8 cellular contexts compared by ENCODE assay signal in the genomic region with DNA sequence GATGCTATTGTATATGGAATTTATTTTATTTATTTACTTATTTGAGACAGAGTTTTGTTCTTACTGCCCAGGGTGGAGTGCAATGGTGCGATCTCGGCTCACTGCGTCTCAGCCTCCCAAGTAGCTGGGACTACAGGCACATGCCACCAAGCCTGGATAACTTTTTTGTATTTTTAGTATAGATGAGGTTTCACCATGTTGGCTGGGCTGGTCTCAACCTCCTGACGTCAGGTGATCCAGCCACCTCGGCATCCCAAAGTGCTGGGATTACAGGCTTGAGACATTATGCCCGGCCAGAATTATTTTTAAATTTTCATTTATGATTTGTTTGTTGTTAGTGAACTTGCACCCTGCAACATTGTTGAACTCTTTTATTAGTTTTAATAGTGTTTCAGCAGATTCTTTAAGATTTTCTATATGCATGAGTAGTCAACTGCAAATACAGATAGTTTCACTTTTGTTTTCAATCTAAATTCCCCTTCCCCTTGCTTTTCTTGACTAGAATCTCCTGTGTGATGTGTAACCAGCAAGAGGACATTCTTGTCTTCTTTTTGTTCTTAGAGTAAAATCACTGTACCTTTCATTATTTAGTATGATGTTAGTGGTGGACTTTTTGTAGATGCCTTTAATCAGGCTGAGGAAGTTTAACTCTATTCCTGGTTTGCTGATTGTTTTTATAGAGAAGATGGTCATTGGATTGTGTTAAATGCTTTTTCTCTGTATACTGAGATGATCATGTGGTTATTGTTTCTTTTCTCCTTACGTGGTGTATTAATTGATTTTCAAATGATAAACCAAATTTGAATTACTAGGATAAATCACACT. TPM values are rescaled to one million over a fixed set of nuclear protein-coding genes. Genes with fewer than 3 reads are reported as not detected.
DNase-seq lines count a peak whose midpoint lies in the region; ATAC-seq and TF ChIP-seq lines count a peak whose summit lies in the region.

No MANE protein-coding gene starts in this region.

- H3K27me3 ChIP-seq in right atrium auricular region = no peaks in the 10 kb centered on the region

- H3K36me3 Mint-ChIP-seq in activated naive CD4-positive, alpha-beta T cell treated with anti-CD3 and anti-CD28 coated beads for 36 hours (ENCODE audit: low read depth) = peaks cover 69% of the 10 kb centered on the region
- peaks cover 74% of the 10 kb centered on the region for H3K36me3 Mint-ChIP-seq in T-cell
- H3K36me3 Mint-ChIP-seq in stimulated activated effector memory CD8-positive, alpha-beta T cell treated with anti-CD3 and anti-CD28 coated beads, Interleukin-12 subunit alpha, Interleukin-12 subunit beta, amount 100 ng/mL, for 72 hours = peaks cover 69% of the 10 kb centered on the region

- POLR2A ChIA-PET in T-cell (lab: Charles Lee) = no interaction called here

- H3K36me3 ChIP-seq in right atrium auricular region = no peaks in the 10 kb centered on the region

- no peak overlapping the region for H3K4me3 ChIP-seq in right atrium auricular region

- H3K4me1 ChIP-seq in right atrium auricular region = no peaks in the 10 kb centered on the region

- peak overlapping the region; percentile 87 for H3K27ac Mint-ChIP-seq in activated naive CD4-positive, alpha-beta T cell treated with anti-CD3 and anti-CD28 coated beads for 36 hours
- peak overlapping the region; percentile 91 to 94 for H3K27ac Mint-ChIP-seq in T-cell
- peak overlapping the region; percentile 83 for H3K27ac Mint-ChIP-seq in stimulated activated effector memory CD8-positive, alpha-beta T cell treated with anti-CD3 and anti-CD28 coated beads, Interleukin-12 subunit alpha, Interleukin-12 subunit beta, amount 100 ng/mL, for 72 hours

- peak; percentile 95 for ATAC-seq in HG02884 (IDR thresholded peaks at IDR 0.05; ENCODE audit: unreplicated experiment)
- ATAC-seq in T-cell (replicated peaks in 1 of 4) = peak in 2 of 4 experiments; percentile 38 to 72
- ATAC-seq in stimulated activated effector memory CD8-positive, alpha-beta T cell treated with anti-CD3 and anti-CD28 coated beads, Interleukin-12 subunit alpha, Interleukin-12 subunit beta, amount 100 ng/mL, for 72 hours = peak; percentile 71

- H3K27ac ChIP-seq in right atrium auricular region = no peak overlapping the region

- peaks cover 28% of the 10 kb centered on the region for H3K4me1 Mint-ChIP-seq in activated naive CD4-positive, alpha-beta T cell treated with anti-CD3 and anti-CD28 coated beads for 36 hours (ENCODE audit: low read depth)
- peaks cover 47 to 50% (median 48%) of the 10 kb centered on the region in 3 donors for H3K4me1 Mint-ChIP-seq in T-cell
- peaks cover 22% of the 10 kb centered on the region for H3K4me1 Mint-ChIP-seq in stimulated activated effector memory CD8-positive, alpha-beta T cell treated with anti-CD3 and anti-CD28 coated beads, Interleukin-12 subunit alpha, Interleukin-12 subunit beta, amount 100 ng/mL, for 72 hours

- peak overlapping the region; percentile 60 for H3K4me3 Mint-ChIP-seq in activated naive CD4-positive, alpha-beta T cell treated with anti-CD3 and anti-CD28 coated beads for 36 hours
- H3K4me3 Mint-ChIP-seq in T-cell = peak overlapping the region; percentile 59 to 79 (median 73)
- H3K4me3 Mint-ChIP-seq in stimulated activated effector memory CD8-positive, alpha-beta T cell treated with anti-CD3 and anti-CD28 coated beads, Interleukin-12 subunit alpha, Interleukin-12 subunit beta, amount 100 ng/mL, for 72 hours = peak overlapping the region; percentile 53

- DNase-seq in activated naive CD4-positive, alpha-beta T cell treated with anti-CD3 and anti-CD28 coated beads for 36 hours = no peak
- no peak for DNase-seq in activated naive CD4-positive, alpha-beta T cell treated with anti-CD3 and anti-CD28 coated beads, Interleukin-2, amount 50 U/mL, for 16 hours
- peak in 1 of 34 experiments; percentile 3 for DNase-seq in T-cell
- DNase-seq in stimulated activated effector memory CD8-positive, alpha-beta T cell treated with anti-CD3 and anti-CD28 coated beads, Interleukin-12 subunit alpha, Interleukin-12 subunit beta, amount 100 ng/mL, for 72 hours (ENCODE audit: low spot score in 2 of 2) = no peak
- no peak for DNase-seq in right atrium auricular region (ENCODE audit: low spot score)
- DNase-seq in NCI-H1417 (lab: John Stamatoyannopoulos, UW) = no peak
- DNase-seq in NCI-H82 treated with DMSO at 0.1 percent for 48 hours (lab: John Stamatoyannopoulos, UW; ENCODE audit: unreplicated experiment) = no peak

- CTCF ChIA-PET in activated naive CD4-positive, alpha-beta T cell treated with anti-CD3 and anti-CD28 coated beads for 36 hours (lab: Charles Lee) = interaction anchor here (1.2 kb wide), 1 partner anchor 11 kb away, joined by 3 read pairs; no protein-coding TSS in a partner anchor
- CTCF ChIA-PET in T-cell (lab: Charles Lee) = interaction anchor here (0.6 to 0.7 kb wide), 2 partner anchors 8 to 62 kb away, joined by 3 read pairs; a partner anchor contains a TSS

- H3K9me3 Mint-ChIP-seq in activated naive CD4-positive, alpha-beta T cell treated with anti-CD3 and anti-CD28 coated beads for 36 hours = peaks cover 7% of the 10 kb centered on the region
- H3K9me3 Mint-ChIP-seq in T-cell = peaks cover 0 to 4% (median 3%) of the 10 kb centered on the region in 3 donors
- no peaks in the 10 kb centered on the region for H3K9me3 Mint-ChIP-seq in stimulated activated effector memory CD8-positive, alpha-beta T cell treated with anti-CD3 and anti-CD28 coated beads, Interleukin-12 subunit alpha, Interleukin-12 subunit beta, amount 100 ng/mL, for 72 hours

- TF ChIP-seq CTCF in right atrium auricular region (IDR thresholded peaks at IDR 0.05) = no peak

- intact Hi-C loops in activated naive CD4-positive, alpha-beta T cell treated with anti-CD3 and anti-CD28 coated beads for 36 hours (cut with micrococcal nuclease) = loop anchor here (1.0 to 2.0 kb wide), 3 partner anchors 27 to 62 kb away; a partner anchor contains a TSS

- H3K9me3 ChIP-seq in right atrium auricular region = no peaks in the 10 kb centered on the region

- H3K27me3 Mint-ChIP-seq in activated naive CD4-positive, alpha-beta T cell treated with anti-CD3 and anti-CD28 coated beads for 36 hours (ENCODE audit: low read depth) = no peaks in the 10 kb centered on the region
- H3K27me3 Mint-ChIP-seq in T-cell = no peaks in the 10 kb centered on the region

RNA-seq across cellular contexts. Expression of a gene that starts 27.8 kb away (rescaled TPM):
- total RNA-seq in activated naive CD4-positive, alpha-beta T cell treated with anti-CD3 and anti-CD28 coated beads for 36 hours = 10 to 100 TPM; 26.2 to 27.1 TPM
- 10 to 100 TPM; 39.5 to 59.6 (median 55.0) TPM for total RNA-seq in T-cell
- 10 to 100 TPM; 15.9 to 19.6 TPM for total RNA-seq in right atrium auricular region

RNA-seq across cellular contexts. Expression of a gene that starts 55.8 kb away (rescaled TPM):
- total RNA-seq in activated naive CD4-positive, alpha-beta T cell treated with anti-CD3 and anti-CD28 coated beads for 36 hours = 10 to 100 TPM; 15.5 to 18.8 TPM
- total RNA-seq in T-cell (10 to 100 TPM; 15.9 to 23.8 (median 22.6) TPM), right atrium auricular region (1 to 10 TPM; 6.2 to 9.1 TPM)
